ENCODE assay signal across 1 cellular context in the genomic region with DNA sequence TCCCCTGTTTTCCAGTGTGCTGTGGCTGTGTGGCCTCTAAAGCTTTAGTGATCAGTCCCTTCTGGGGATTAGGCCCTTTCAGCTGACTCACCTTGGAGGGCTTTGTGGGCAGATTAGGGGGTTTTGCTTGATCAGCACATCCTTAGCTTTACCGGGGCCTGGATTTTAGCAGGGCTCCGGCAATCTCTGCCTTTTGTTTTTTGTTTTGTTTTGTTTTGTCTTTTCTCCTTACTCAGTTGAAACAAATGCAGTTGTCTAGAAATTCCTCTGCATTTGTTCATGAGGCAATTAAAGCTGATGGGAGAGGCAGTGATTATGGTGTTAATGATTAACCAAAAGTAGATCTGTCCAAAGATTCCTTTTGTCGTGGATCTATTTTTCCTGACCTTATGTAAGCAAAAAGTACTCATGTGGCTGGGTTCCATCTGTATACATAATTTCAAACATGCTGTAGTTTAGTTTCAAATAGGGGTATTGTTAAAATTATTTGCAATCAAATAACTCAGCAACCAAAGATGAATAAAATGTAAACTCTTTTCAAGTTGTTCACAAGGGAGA.
TF ChIP-seq lines count a peak whose summit lies in the region.

No MANE protein-coding gene starts in this region.

TF ChIP-seq in K562, 482 proteins besides CTCF, POLR2A, EP300 and RAD21:
- TF ChIP-seq ZNF584 (CRISPR knock-in tag; IDR thresholded peaks at IDR 0.05; ENCODE audit: low read depth): no peak
- TF ChIP-seq ZNF316 (IDR thresholded peaks at IDR 0.05): peak; percentile 56
- TF ChIP-seq MAFK (IDR thresholded peaks at IDR 0.05; ENCODE audit: low read length): peak; percentile 12; the same call in 1 of the 2 replicates
- TF ChIP-seq ZNF668 (CRISPR knock-in tag; IDR thresholded peaks at IDR 0.05): no peak
- peak; percentile 29; the same call in 1 of the 2 replicates for TF ChIP-seq C11orf30 (IDR thresholded peaks at IDR 0.05; ENCODE audit: low read depth)
